17 cellular contexts compared by ENCODE assay signal in genomic region chr1:201049248-201049831, GRCh38.
"Had no signal": no experiment of that assay in that cellular context is flagged by ENCODE, and none has a peak within 500 bp of the region (broad histone marks: within the 10 kb centered on the region; RNA-seq: fewer than 3 reads in every experiment).

No MANE protein-coding gene starts in this region.

- H3K36me3 Mint-ChIP-seq: naive thymus-derived CD4-positive, alpha-beta T cell; stimulated activated effector memory CD8-positive, alpha-beta T cell treated with anti-CD3 and anti-CD28 coated beads, Interleukin-12 subunit alpha, Interleukin-12 subunit beta, amount 100 ng/mL, for 72 hours had no signal

- DNase-seq: cortex of kidney; dorsolateral prefrontal cortex; effector CD8-positive, alpha-beta T cell; foreskin melanocyte; left colon; left ventricle myocardium superior; mesendoderm; naive thymus-derived CD4-positive, alpha-beta T cell; nephron progenitor cell; retina; right lobe of liver; stimulated activated CD4-positive, alpha-beta T cell treated with anti-CD3 and anti-CD28 coated beads, Interleukin-4, amount 100 ng/mL, for 1 hour; stimulated activated CD8-positive, alpha-beta memory T cell treated with anti-CD3 and anti-CD28 coated beads, Interleukin-4, amount 100 ng/mL, for 48 hours; testis had no signal

- H3K9me3 Mint-ChIP-seq: naive thymus-derived CD4-positive, alpha-beta T cell; nephron progenitor cell; stimulated activated effector memory CD8-positive, alpha-beta T cell treated with anti-CD3 and anti-CD28 coated beads, Interleukin-12 subunit alpha, Interleukin-12 subunit beta, amount 100 ng/mL, for 72 hours; stimulated activated naive CD8-positive, alpha-beta T cell treated with anti-CD3 and anti-CD28 coated beads, Interleukin-15, Interleukin-2, amounts not matched to agents 100 ng/mL and 50 ng/mL, for 24 hours had no signal

- H3K27ac Mint-ChIP-seq: naive thymus-derived CD4-positive, alpha-beta T cell; nephron progenitor cell; stimulated activated effector memory CD8-positive, alpha-beta T cell treated with anti-CD3 and anti-CD28 coated beads, Interleukin-12 subunit alpha, Interleukin-12 subunit beta, amount 100 ng/mL, for 72 hours; stimulated activated naive CD8-positive, alpha-beta T cell treated with anti-CD3 and anti-CD28 coated beads, Interleukin-15, Interleukin-2, amounts not matched to agents 100 ng/mL and 50 ng/mL, for 24 hours had no signal

- ATAC-seq: left colon; left ventricle myocardium superior; naive thymus-derived CD4-positive, alpha-beta T cell; psoas muscle; right lobe of liver; stimulated activated effector memory CD8-positive, alpha-beta T cell treated with anti-CD3 and anti-CD28 coated beads, Interleukin-12 subunit alpha, Interleukin-12 subunit beta, amount 100 ng/mL, for 72 hours had no signal

- H3K4me3 Mint-ChIP-seq: naive thymus-derived CD4-positive, alpha-beta T cell; nephron progenitor cell; stimulated activated effector memory CD8-positive, alpha-beta T cell treated with anti-CD3 and anti-CD28 coated beads, Interleukin-12 subunit alpha, Interleukin-12 subunit beta, amount 100 ng/mL, for 72 hours; stimulated activated naive CD8-positive, alpha-beta T cell treated with anti-CD3 and anti-CD28 coated beads, Interleukin-15, Interleukin-2, amounts not matched to agents 100 ng/mL and 50 ng/mL, for 24 hours had no signal
